1 cellular context compared by ENCODE assay signal in the genomic region with DNA sequence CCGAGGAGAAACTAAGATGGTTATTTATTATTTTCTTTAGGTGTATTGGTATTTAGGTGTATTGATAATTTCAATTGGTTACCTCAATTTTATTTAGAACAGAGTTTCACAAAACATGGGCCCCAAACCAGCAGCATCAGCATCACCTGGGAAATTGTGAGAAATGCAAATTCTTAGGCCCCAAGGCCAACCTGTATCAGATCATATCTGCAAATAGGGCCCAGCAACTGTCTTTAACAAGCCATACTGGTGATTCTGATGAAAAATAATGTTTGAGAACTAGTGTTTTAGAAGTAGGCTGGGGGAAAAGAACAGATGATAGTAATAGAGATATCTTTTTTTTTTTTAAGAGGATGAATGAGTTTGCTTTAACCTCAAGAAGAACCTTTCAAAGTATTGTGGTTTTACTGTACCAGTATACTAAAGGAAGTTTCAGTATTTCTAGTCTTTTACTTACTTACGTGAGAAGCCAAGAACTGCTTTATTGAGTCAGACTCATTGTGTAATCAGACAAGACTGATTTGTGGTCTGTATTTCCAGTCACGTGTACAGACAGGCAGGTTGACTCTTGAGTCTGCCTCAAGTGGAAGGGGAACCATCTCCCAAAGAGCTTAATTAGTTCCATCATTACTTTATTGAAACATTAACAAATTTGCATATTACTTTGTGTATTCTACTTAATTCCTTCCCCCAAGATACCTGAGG.
TF ChIP-seq lines count a peak whose summit lies in the region.

No MANE protein-coding gene starts in this region.

TF ChIP-seq in HepG2, 621 proteins besides CTCF, POLR2A, EP300 and RAD21 (continued from another document):
- TF ChIP-seq, protein P1, sequence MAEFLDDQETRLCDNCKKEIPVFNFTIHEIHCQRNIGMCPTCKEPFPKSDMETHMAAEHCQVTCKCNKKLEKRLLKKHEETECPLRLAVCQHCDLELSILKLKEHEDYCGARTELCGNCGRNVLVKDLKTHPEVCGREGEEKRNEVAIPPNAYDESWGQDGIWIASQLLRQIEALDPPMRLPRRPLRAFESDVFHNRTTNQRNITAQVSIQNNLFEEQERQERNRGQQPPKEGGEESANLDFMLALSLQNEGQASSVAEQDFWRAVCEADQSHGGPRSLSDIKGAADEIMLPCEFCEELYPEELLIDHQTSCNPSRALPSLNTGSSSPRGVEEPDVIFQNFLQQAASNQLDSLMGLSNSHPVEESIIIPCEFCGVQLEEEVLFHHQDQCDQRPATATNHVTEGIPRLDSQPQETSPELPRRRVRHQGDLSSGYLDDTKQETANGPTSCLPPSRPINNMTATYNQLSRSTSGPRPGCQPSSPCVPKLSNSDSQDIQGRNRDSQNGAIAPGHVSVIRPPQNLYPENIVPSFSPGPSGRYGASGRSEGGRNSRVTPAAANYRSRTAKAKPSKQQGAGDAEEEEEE (CRISPR knock-in tag; IDR thresholded peaks at IDR 0.05; ENCODE audit: borderline replicate concordance), result no peak
- TF ChIP-seq REPIN1 (CRISPR knock-in tag; IDR thresholded peaks at IDR 0.05; ENCODE audit: borderline replicate concordance, low read depth), result no peak
- no peak for TF ChIP-seq BRD4 (CRISPR knock-in tag; IDR thresholded peaks at IDR 0.05)
- TF ChIP-seq, protein P2, sequence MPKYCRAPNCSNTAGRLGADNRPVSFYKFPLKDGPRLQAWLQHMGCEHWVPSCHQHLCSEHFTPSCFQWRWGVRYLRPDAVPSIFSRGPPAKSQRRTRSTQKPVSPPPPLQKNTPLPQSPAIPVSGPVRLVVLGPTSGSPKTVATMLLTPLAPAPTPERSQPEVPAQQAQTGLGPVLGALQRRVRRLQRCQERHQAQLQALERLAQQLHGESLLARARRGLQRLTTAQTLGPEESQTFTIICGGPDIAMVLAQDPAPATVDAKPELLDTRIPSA (CRISPR knock-in tag; IDR thresholded peaks at IDR 0.05; ENCODE audit: borderline replicate concordance), result no peak
- TF ChIP-seq ZNF556 (CRISPR knock-in tag; IDR thresholded peaks at IDR 0.05; ENCODE audit: borderline replicate concordance), result no peak
